In the genomic region with DNA sequence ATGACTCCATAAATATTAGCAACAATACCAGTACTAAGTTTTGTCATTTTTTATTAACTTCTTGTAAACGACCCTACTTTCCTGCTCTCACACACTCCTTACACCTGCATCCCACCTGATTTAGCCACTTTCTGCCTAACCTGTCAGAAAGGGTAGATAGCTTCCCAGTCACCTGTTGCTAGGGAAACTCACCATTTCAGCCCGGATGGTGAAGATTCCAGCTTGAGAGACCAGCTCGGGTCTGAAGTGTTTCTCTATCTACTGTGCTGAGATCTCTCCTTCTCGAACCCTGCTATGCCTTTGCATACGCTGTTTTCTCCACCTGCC, we compare ENCODE assay signal across 8 cellular contexts. TPM values are rescaled to one million over a fixed set of nuclear protein-coding genes. Genes with fewer than 3 reads are reported as not detected.
DNase-seq lines count a peak whose midpoint lies in the region; ATAC-seq and TF ChIP-seq lines count a peak whose summit lies in the region.

A gene with protein sequence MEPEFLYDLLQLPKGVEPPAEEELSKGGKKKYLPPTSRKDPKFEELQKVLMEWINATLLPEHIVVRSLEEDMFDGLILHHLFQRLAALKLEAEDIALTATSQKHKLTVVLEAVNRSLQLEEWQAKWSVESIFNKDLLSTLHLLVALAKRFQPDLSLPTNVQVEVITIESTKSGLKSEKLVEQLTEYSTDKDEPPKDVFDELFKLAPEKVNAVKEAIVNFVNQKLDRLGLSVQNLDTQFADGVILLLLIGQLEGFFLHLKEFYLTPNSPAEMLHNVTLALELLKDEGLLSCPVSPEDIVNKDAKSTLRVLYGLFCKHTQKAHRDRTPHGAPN (plus strand): TSS at position 220 of the 327 bp plus-strand sequence. CDS start 2,405 bp downstream, outside the sequence.

- DNase-seq in UCSD-AML1 (lab: John Stamatoyannopoulos, UW; ENCODE audit: unreplicated experiment) (no peak), RKO (ENCODE audit: low spot score) (no peak), foreskin keratinocyte (no peak)

- H3K36me3 ChIP-seq in BLaER1 treated with 17β-estradiol and CSF1 and Interleukin-3, amounts not matched to agents 10 nM and 100 nM = peaks cover 0 to 27% (median 20%) of the 10 kb centered on the region in 11 experiments; a peak in 17 of 22 replicates
- H3K36me3 ChIP-seq in skeletal muscle tissue (ENCODE audit: control insufficient read depth in 3 of 3, insufficient read depth in 3 of 3, low read length in 3 of 3) = no peaks in the 10 kb centered on the region

- TF ChIP-seq CTCF in foreskin keratinocyte (conservative IDR thresholded peaks at IDR 0.05) = no peak

- peaks cover 0 to 4% (median 0%) of the 10 kb centered on the region in 11 experiments; a peak in 1 of 22 replicates for H3K27me3 ChIP-seq in BLaER1 treated with 17β-estradiol and CSF1 and Interleukin-3, amounts not matched to agents 10 nM and 100 nM
- peaks cover 9 to 36% (median 29%) of the 10 kb centered on the region in 3 donors for H3K27me3 ChIP-seq in skeletal muscle tissue (ENCODE audit: control insufficient read depth in 3 of 3, insufficient read depth in 3 of 3, low read length in 3 of 3)
- H3K27me3 ChIP-seq in foreskin keratinocyte = peaks cover 32% of the 10 kb centered on the region

- peak within 1 kb of the TSS; percentile 55 to 89 (median 72) for H3K4me3 ChIP-seq in BLaER1 treated with 17β-estradiol and CSF1 and Interleukin-3, amounts not matched to agents 10 nM and 100 nM
- H3K4me3 ChIP-seq in skeletal muscle tissue (ENCODE audit: low read length in 3 of 3) = peak within 1 kb of the TSS; percentile 6 to 49 (median 38)

- peak; percentile 35; the same call in 1 of the 2 replicates for TF ChIP-seq POLR2A in Raji (IDR thresholded peaks at IDR 0.05; ENCODE audit: insufficient read depth, low read depth, low read length)

- H4K20me1 ChIP-seq in BLaER1 treated with 17β-estradiol and CSF1 and Interleukin-3, amounts not matched to agents 10 nM and 100 nM = peaks cover 0 to 30% (median 27%) of the 10 kb centered on the region in 11 experiments; a peak in 19 of 22 replicates

- H3K9ac ChIP-seq in BLaER1 treated with 17β-estradiol and CSF1 and Interleukin-3, amounts not matched to agents 10 nM and 100 nM = peak within 1 kb of the TSS; percentile 85 to 93 (median 87)
- H3K9ac ChIP-seq in skeletal muscle tissue (ENCODE audit: low read depth in 1 of 3, low read length in 3 of 3) = peak within 1 kb of the TSS in 1 of 3 donors; percentile 40

- peak within 1 kb of the TSS; percentile 87 to 95 (median 93) for H3K27ac ChIP-seq in BLaER1 treated with 17β-estradiol and CSF1 and Interleukin-3, amounts not matched to agents 10 nM and 100 nM
- H3K27ac ChIP-seq in cingulate gyrus (ENCODE audit: low read depth, low read length) (peak within 1 kb of the TSS; percentile 65), skeletal muscle tissue (ENCODE audit: low read depth, low read length) (peak within 1 kb of the TSS; percentile 36), foreskin keratinocyte (no peak within 1 kb of the TSS)

- no peaks in the 10 kb centered on the region for H3K9me3 ChIP-seq in BLaER1 treated with 17β-estradiol and CSF1 and Interleukin-3, amounts not matched to agents 10 nM and 100 nM (replicated peaks in 1 of 11)
- no peaks in the 10 kb centered on the region for H3K9me3 ChIP-seq in skeletal muscle tissue (ENCODE audit: control insufficient read depth in 3 of 3, low read length in 3 of 3)

- peak within 1 kb of the TSS; percentile 90 to 100 (median 98) for H3K4me2 ChIP-seq in BLaER1 treated with 17β-estradiol and CSF1 and Interleukin-3, amounts not matched to agents 10 nM and 100 nM

- ATAC-seq in GM21447 (IDR thresholded peaks at IDR 0.05; ENCODE audit: unreplicated experiment) = peak; percentile 40
- no peak for ATAC-seq in foreskin keratinocyte

- peaks cover 41 to 66% (median 52%) of the 10 kb centered on the region in 10 experiments for H3K4me1 ChIP-seq in BLaER1 treated with 17β-estradiol and CSF1 and Interleukin-3, amounts not matched to agents 10 nM and 100 nM
- H3K4me1 ChIP-seq in skeletal muscle tissue (ENCODE audit: control insufficient read depth in 3 of 3, insufficient read depth in 3 of 3, low read length in 3 of 3) (no peaks in the 10 kb centered on the region), foreskin keratinocyte (no peaks in the 10 kb centered on the region)

RNA-seq across cellular contexts. Expression of the gene that starts here (rescaled TPM):
- total RNA-seq in skeletal muscle tissue (3.1 TPM), foreskin keratinocyte (not detected in 2 replicates)
- polyA plus RNA-seq in foreskin keratinocyte = not detected in 2 replicates
